ENCODE assay signal across 19 cellular contexts in the genomic region with DNA sequence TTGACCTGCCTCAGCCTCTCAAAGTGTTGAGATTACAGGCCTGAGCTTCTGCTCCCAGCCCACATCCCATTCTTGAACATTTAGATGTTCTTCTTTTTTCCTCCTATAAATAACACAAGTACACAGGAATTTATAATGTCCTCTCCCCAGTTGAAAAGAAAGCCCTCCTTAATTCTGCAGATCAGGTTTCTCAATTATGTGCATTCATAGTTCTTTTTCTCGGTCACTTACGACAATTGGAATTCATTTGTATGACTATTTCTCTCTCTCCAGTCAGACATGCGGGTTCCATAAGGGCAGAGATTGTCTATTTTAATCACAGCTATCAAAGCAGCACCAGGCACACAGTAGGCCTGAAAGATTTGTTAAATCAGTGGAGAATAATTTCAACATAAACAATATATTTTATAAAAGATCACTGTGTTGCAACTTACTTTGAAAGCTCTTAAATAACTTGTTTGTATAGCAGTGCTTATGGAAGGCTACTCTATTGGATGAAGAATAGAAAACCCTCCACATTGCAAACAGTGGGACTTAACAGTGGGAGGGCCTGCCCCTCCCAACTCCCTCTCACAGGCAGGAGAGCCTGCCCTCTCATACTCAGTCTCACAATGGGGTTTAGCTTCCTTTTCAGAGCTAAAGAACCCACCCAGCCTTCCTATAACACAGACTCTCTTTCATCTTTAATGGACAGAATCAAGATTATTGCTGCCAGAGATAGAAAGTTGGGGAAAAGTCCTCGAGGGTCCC.
DNase-seq lines count a peak whose midpoint lies in the region; ATAC-seq, FAIRE-seq and TF ChIP-seq lines count a peak whose summit lies in the region.
"Had no signal": no experiment of that assay in that cellular context is flagged by ENCODE, and none has a peak within 500 bp of the region (broad histone marks: within the 10 kb centered on the region; RNA-seq: fewer than 3 reads in every experiment).

No MANE protein-coding gene starts in this region.

- H2AFZ ChIP-seq in K562 (ENCODE audit: low read depth, low read length): no peak overlapping the region

- TF ChIP-seq RAD21 in K562 (CRISPR knock-in tag; conservative IDR thresholded peaks at IDR 0.05 in 1 of 2, IDR thresholded peaks at IDR 0.05 in 1 of 2): no peak

- BruUV-seq in K562 (replicated peaks; lab: Mats Ljungman, UMichigan) (no TSS peak), Caco-2 (replicated peaks; lab: Mats Ljungman, UMichigan) (no TSS peak)

- H3K4me3 Mint-ChIP-seq in nephron: no peak overlapping the region
- no peak overlapping the region for H3K4me3 Mint-ChIP-seq in stimulated activated naive B cell treated with anti-CD40 and anti-IgM and Interleukin-4, amounts not matched to agents 10 μg/mL and 1 μg/mL and 100 μg/mL, for 72 hours
- H3K4me3 Mint-ChIP-seq in Caco-2 (ENCODE audit: unreplicated experiment): no peak overlapping the region
- H3K4me3 Mint-ChIP-seq: activated CD4-positive, alpha-beta T cell treated with anti-CD3 and anti-CD28 coated beads, Interleukin-2, amount 10 ng/mL, durations not matched to agents 7 days and 5 days; activated T-cell treated with anti-CD3 and anti-CD28 coated beads, Interleukin-2, amount 50 U/mL, for 72 hours; T-helper 1 cell treated with Interleukin-12 subunit alpha and Interleukin-12 subunit beta and Interleukin-4 antibody, amounts not matched to agents 30 μg/mL and 1 μg/mL, for 36 hours had no signal

- intact Hi-C loops in K562 (cut with micrococcal nuclease): loop anchor here (5.0 to 10.0 kb wide), 3 partner anchors 84 to 224 kb away; a partner anchor contains a TSS
- intact Hi-C loops in Caco-2 (cut with micrococcal nuclease; ENCODE audit: unreplicated experiment): loop anchor here (5.0 kb wide), 2 partner anchors 101 to 171 kb away; a partner anchor contains a TSS

- peak; percentile 65 for ATAC-seq in K562
- ATAC-seq in stimulated activated naive B cell treated with anti-CD40 and anti-IgM and Interleukin-4, amounts not matched to agents 10 μg/mL and 1 μg/mL and 100 μg/mL, for 72 hours (replicated peaks): no peak
- ATAC-seq in foreskin keratinocyte: no peak
- ATAC-seq: activated T-cell treated with anti-CD3 and anti-CD28 coated beads, Interleukin-2, amount 50 U/mL, for 72 hours; Panc1 had no signal

- TF ChIP-seq CTCF in K562 (IDR thresholded peaks at IDR 0.05 in 2 of 3, conservative IDR thresholded peaks at IDR 0.05 in 1 of 3; ENCODE audit: insufficient read depth in 2 of 3, low read depth in 1 of 3, low read length in 3 of 3): no peak
- TF ChIP-seq CTCF in nephron (IDR thresholded peaks at IDR 0.05; ENCODE audit: unreplicated experiment in 3 of 3): no peak
- TF ChIP-seq CTCF in foreskin keratinocyte (conservative IDR thresholded peaks at IDR 0.05): no peak
- no peak for TF ChIP-seq CTCF in Caco-2 (IDR thresholded peaks at IDR 0.05; ENCODE audit: insufficient read depth in 1 of 2, low read depth in 1 of 2, low read length in 1 of 2, severe bottlenecking in 1 of 2, unreplicated experiment in 1 of 2)

- H3K4me1 ChIP-seq in K562 (replicated peaks in 1 of 2; ENCODE audit: control insufficient read depth in 2 of 2, insufficient read depth in 2 of 2, low read length in 2 of 2) (peaks cover 10 to 28% of the 10 kb centered on the region in 2 experiments; a peak in 3 of 5 replicates), foreskin keratinocyte (no peaks in the 10 kb centered on the region), Caco-2 (peaks cover 46% of the 10 kb centered on the region)
- H3K4me1 ChIP-seq: colonic mucosa had no signal

- no peak for TF ChIP-seq POLR2A in K562 (conservative IDR thresholded peaks at IDR 0.05)

- POLR2A ChIA-PET in K562 (lab: Yijun Ruan, JAX) (interaction anchor here (0.7 to 1.2 kb wide), 4 partner anchors 10 to 273 kb away, joined by 3 to 5 read pairs (median 4); no protein-coding TSS in a partner anchor), Caco-2 (lab: Charles Lee) (interaction anchor here (0.6 kb wide), 1 partner anchor 16 kb away, joined by 3 read pairs; no protein-coding TSS in a partner anchor)

- TF ChIP-seq EP300 in K562 (IDR thresholded peaks at IDR 0.05; ENCODE audit: low read length): no peak

- CTCF ChIA-PET in K562 (lab: Yijun Ruan, JAX; ENCODE audit: low intra/inter-chr PET ratio) (interaction anchor here (0.7 kb wide), 1 partner anchor 1217 kb away, joined by 3 read pairs; no protein-coding TSS in a partner anchor), Caco-2 (lab: Charles Lee) (interaction anchor here (0.6 to 1.9 kb wide), 4 partner anchors 80 to 963 kb away, joined by 3 to 28 read pairs (median 11); no protein-coding TSS in a partner anchor)

- in situ Hi-C loops in K562 (cut with MboI): no loop called here

- H3K27me3 ChIP-seq in K562 (ENCODE audit: control insufficient read depth in 2 of 2, insufficient read depth in 2 of 2, low read length in 2 of 2) (no peaks in the 10 kb centered on the region), foreskin keratinocyte (no peaks in the 10 kb centered on the region), Caco-2 (replicated peaks; ENCODE audit: control insufficient read depth, insufficient read depth, low read length) (no peaks in the 10 kb centered on the region)
- H3K27me3 ChIP-seq: colonic mucosa, spleen had no signal

- H3K4me2 ChIP-seq in K562 (ENCODE audit: insufficient read depth, low read length): no peak overlapping the region

- H3K27ac ChIP-seq in K562 (ENCODE audit: extremely low read depth, low read depth, low read length): no peak overlapping the region
- H3K27ac ChIP-seq in foreskin keratinocyte: no peak overlapping the region
- H3K27ac ChIP-seq: colonic mucosa, spleen had no signal

- no peaks in the 10 kb centered on the region for H3K9me3 ChIP-seq in K562 (replicated peaks; ENCODE audit: control insufficient read depth, insufficient read depth, low read depth, low read length)
- no peaks in the 10 kb centered on the region for H3K9me3 ChIP-seq in Caco-2
- H3K9me3 ChIP-seq: colonic mucosa, spleen had no signal

- peak overlapping the region; percentile 5 to 21 (median 18) for H3K27ac Mint-ChIP-seq in nephron
- no peak overlapping the region for H3K27ac Mint-ChIP-seq in stimulated activated naive B cell treated with anti-CD40 and anti-IgM and Interleukin-4, amounts not matched to agents 10 μg/mL and 1 μg/mL and 100 μg/mL, for 72 hours
- H3K27ac Mint-ChIP-seq in Caco-2 (ENCODE audit: unreplicated experiment): no peak overlapping the region
- H3K27ac Mint-ChIP-seq: activated CD4-positive, alpha-beta T cell treated with anti-CD3 and anti-CD28 coated beads, Interleukin-2, amount 10 ng/mL, durations not matched to agents 7 days and 5 days; activated T-cell treated with anti-CD3 and anti-CD28 coated beads, Interleukin-2, amount 50 U/mL, for 72 hours; T-helper 1 cell treated with Interleukin-12 subunit alpha and Interleukin-12 subunit beta and Interleukin-4 antibody, amounts not matched to agents 30 μg/mL and 1 μg/mL, for 36 hours had no signal

- H3K9ac ChIP-seq in K562 (ENCODE audit: insufficient read depth in 1 of 2, low read depth in 2 of 2, low read length in 2 of 2): no peak overlapping the region

- no peak for FAIRE-seq in K562 (lab: Jason Lieb, UNC)

- peaks cover 12% of the 10 kb centered on the region; the same call in 2 of the 3 replicates for H3K36me3 ChIP-seq in K562 (ENCODE audit: control insufficient read depth, insufficient read depth, low read length)
- no peaks in the 10 kb centered on the region for H3K36me3 ChIP-seq in Caco-2 (ENCODE audit: control insufficient read depth, insufficient read depth, low read length)
- H3K36me3 ChIP-seq: colonic mucosa, spleen had no signal

- no peaks in the 10 kb centered on the region for H3K9me3 Mint-ChIP-seq in nephron
- no peaks in the 10 kb centered on the region for H3K9me3 Mint-ChIP-seq in stimulated activated naive B cell treated with anti-CD40 and anti-IgM and Interleukin-4, amounts not matched to agents 10 μg/mL and 1 μg/mL and 100 μg/mL, for 72 hours
- H3K9me3 Mint-ChIP-seq in Caco-2 (ENCODE audit: unreplicated experiment): no peaks in the 10 kb centered on the region
- H3K9me3 Mint-ChIP-seq: activated CD4-positive, alpha-beta T cell treated with anti-CD3 and anti-CD28 coated beads, Interleukin-2, amount 10 ng/mL, durations not matched to agents 7 days and 5 days; activated T-cell treated with anti-CD3 and anti-CD28 coated beads, Interleukin-2, amount 50 U/mL, for 72 hours; T-helper 1 cell treated with Interleukin-12 subunit alpha and Interleukin-12 subunit beta and Interleukin-4 antibody, amounts not matched to agents 30 μg/mL and 1 μg/mL, for 36 hours had no signal

- H3K79me2 ChIP-seq in K562 (ENCODE audit: control insufficient read depth, insufficient read depth, low read length): peaks cover 92% of the 10 kb centered on the region

- WGBS in K562 (ENCODE audit: insufficient coverage, low coverage, missing lambda C conversion rate): 68% methylated on average over 4 of the region's 4 CpGs

- H3K27me3 Mint-ChIP-seq in nephron (ENCODE audit: low read depth): no peaks in the 10 kb centered on the region
- H3K27me3 Mint-ChIP-seq in stimulated activated naive B cell treated with anti-CD40 and anti-IgM and Interleukin-4, amounts not matched to agents 10 μg/mL and 1 μg/mL and 100 μg/mL, for 72 hours: no peaks in the 10 kb centered on the region
- no peaks in the 10 kb centered on the region for H3K27me3 Mint-ChIP-seq in Caco-2 (ENCODE audit: insufficient read depth, unreplicated experiment)
- H3K27me3 Mint-ChIP-seq: activated CD4-positive, alpha-beta T cell treated with anti-CD3 and anti-CD28 coated beads, Interleukin-2, amount 10 ng/mL, durations not matched to agents 7 days and 5 days had no signal

- DNase-seq in NCI-H1417 (lab: John Stamatoyannopoulos, UW) (peak in 2 of 3 experiments; percentile 19 to 41), NCI-H1417 treated with DMSO at 0.1 percent for 48 hours (lab: John Stamatoyannopoulos, UW) (no peak), NCI-H2107 treated with DMSO at 0.1 percent for 48 hours (lab: John Stamatoyannopoulos, UW; ENCODE audit: unreplicated experiment) (peak; percentile 44), K562 (ENCODE audit: extremely low read depth in 1 of 4, low spot score in 3 of 4) (no peak), foreskin keratinocyte (no peak), Caco-2 (no peak)
- DNase-seq in stimulated activated naive B cell treated with anti-CD40 and anti-IgM and Interleukin-4, amounts not matched to agents 10 μg/mL and 1 μg/mL and 100 μg/mL, for 72 hours: no peak
- DNase-seq: activated CD4-positive, alpha-beta T cell treated with anti-CD3 and anti-CD28 coated beads, Interleukin-2, amount 10 ng/mL, durations not matched to agents 7 days and 5 days; activated T-cell treated with anti-CD3 and anti-CD28 coated beads, Interleukin-2, amount 50 U/mL, for 72 hours; amniotic stem cell; colonic mucosa; COR-L47; KG1; NCI-H2029; occipital lobe; spleen had no signal

- no peaks in the 10 kb centered on the region for H3K36me3 Mint-ChIP-seq in nephron (ENCODE audit: low read depth)
- H3K36me3 Mint-ChIP-seq in stimulated activated naive B cell treated with anti-CD40 and anti-IgM and Interleukin-4, amounts not matched to agents 10 μg/mL and 1 μg/mL and 100 μg/mL, for 72 hours: peaks cover 2 to 6% of the 10 kb centered on the region in 2 donors
- H3K36me3 Mint-ChIP-seq in Caco-2 (ENCODE audit: insufficient read depth, unreplicated experiment): peaks cover 6% of the 10 kb centered on the region

- H4K20me1 ChIP-seq in K562 (replicated peaks; ENCODE audit: control insufficient read depth, insufficient read depth, low read length): peaks cover 23% of the 10 kb centered on the region; the same call in 1 of the 2 replicates

- peaks cover 2% of the 10 kb centered on the region for H3K9me1 ChIP-seq in K562 (ENCODE audit: control insufficient read depth, insufficient read depth, low read length)

- peaks cover 65% of the 10 kb centered on the region for H3K4me1 Mint-ChIP-seq in nephron
- peaks cover 26 to 38% of the 10 kb centered on the region in 2 donors for H3K4me1 Mint-ChIP-seq in stimulated activated naive B cell treated with anti-CD40 and anti-IgM and Interleukin-4, amounts not matched to agents 10 μg/mL and 1 μg/mL and 100 μg/mL, for 72 hours
- peaks cover 39% of the 10 kb centered on the region for H3K4me1 Mint-ChIP-seq in Caco-2 (ENCODE audit: low read depth, unreplicated experiment)

- H3K4me3 ChIP-seq in K562 (no peak overlapping the region), Caco-2 (ENCODE audit: low read depth, low read length) (no peak overlapping the region)
- H3K4me3 ChIP-seq: colonic mucosa, spleen had no signal

Comparison
In these comparisons a context has a peak if more than half of its experiments do, and no peak if none do; other contexts are left out.
1. DNase-seq: peak in NCI-H1417 (2 of 3) and NCI-H2107 treated with DMSO at 0.1 percent for 48 hours (single experiment); none in NCI-H1417 treated with DMSO at 0.1 percent for 48 hours (single experiment), K562 (0 of 4), stimulated activated naive B cell treated with anti-CD40 and anti-IgM and Interleukin-4, amounts not matched to agents 10 μg/mL and 1 μg/mL and 100 μg/mL, for 72 hours (single experiment), foreskin keratinocyte (0 of 2) and Caco-2 (0 of 2).
2. H3K27ac Mint-ChIP-seq: peak in nephron (3 of 3); none in stimulated activated naive B cell treated with anti-CD40 and anti-IgM and Interleukin-4, amounts not matched to agents 10 μg/mL and 1 μg/mL and 100 μg/mL, for 72 hours (single experiment) and Caco-2 (single experiment).